21 cellular contexts compared by ENCODE assay signal in the genomic region with DNA sequence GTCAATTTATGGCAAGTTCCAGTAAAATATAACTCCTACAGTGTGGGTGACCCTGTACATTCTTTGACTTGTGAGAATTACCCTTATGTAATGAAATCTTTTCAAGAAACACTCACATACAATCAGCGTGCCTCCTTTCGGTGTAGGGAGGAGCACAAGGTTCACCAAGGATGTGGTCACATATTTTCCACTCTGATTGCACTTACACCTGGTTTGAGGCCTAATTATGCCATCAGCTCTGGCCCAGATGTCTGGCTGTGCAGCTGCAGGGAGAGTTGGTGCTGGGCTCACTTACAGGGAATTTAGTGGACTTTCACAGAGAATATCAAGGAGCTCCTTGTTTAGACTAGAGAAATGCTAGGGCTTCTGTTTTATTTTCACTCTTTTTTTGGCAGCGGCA.
DNase-seq lines count a peak whose midpoint lies in the region; ATAC-seq, FAIRE-seq and TF ChIP-seq lines count a peak whose summit lies in the region.
"Had no signal": no experiment of that assay in that cellular context is flagged by ENCODE, and none has a peak within 500 bp of the region (broad histone marks: within the 10 kb centered on the region; RNA-seq: fewer than 3 reads in every experiment).

No MANE protein-coding gene starts in this region.

- H3K36me3 ChIP-seq in GM12878 (ENCODE audit: control insufficient read depth in 2 of 2, insufficient read depth in 2 of 2, low read length in 1 of 2) = no peaks in the 10 kb centered on the region
- H3K36me3 ChIP-seq in upper lobe of left lung = no peaks in the 10 kb centered on the region
- H3K36me3 ChIP-seq: BLaER1, MG63 had no signal

- H3K79me2 ChIP-seq in GM12878 (ENCODE audit: control insufficient read depth, insufficient read depth, low read length) = no peaks in the 10 kb centered on the region

- in situ Hi-C loops in GM12878 (cut with MboI) = no loop called here

- H3K9ac ChIP-seq in GM12878 (ENCODE audit: control insufficient read depth, insufficient read depth, low read length) = no peak overlapping the region
- H3K9ac ChIP-seq: BLaER1 had no signal

- no peak overlapping the region for H3K27ac Mint-ChIP-seq in activated CD4-positive, alpha-beta memory T cell treated with anti-CD3 and anti-CD28 coated beads for 36 hours
- H3K27ac Mint-ChIP-seq: CD8-positive, alpha-beta memory T cell had no signal

- H2AFZ ChIP-seq in GM12878 (ENCODE audit: control insufficient read depth, low read depth, low read length) = no peak overlapping the region

- H3K4me1 ChIP-seq in GM12878 (ENCODE audit: control insufficient read depth, insufficient read depth, low read length) = no peaks in the 10 kb centered on the region
- no peaks in the 10 kb centered on the region for H3K4me1 ChIP-seq in upper lobe of left lung
- H3K4me1 ChIP-seq: BLaER1 had no signal

- no peak for TF ChIP-seq EP300 in GM12878 (IDR thresholded peaks at IDR 0.05; ENCODE audit: borderline replicate concordance in 1 of 2, control insufficient read depth in 1 of 2, low read depth in 2 of 2, low read length in 2 of 2)
- TF ChIP-seq EP300 in upper lobe of left lung (IDR thresholded peaks at IDR 0.05) = no peak

- H4K20me1 ChIP-seq in GM12878 (ENCODE audit: control insufficient read depth, insufficient read depth) = no peaks in the 10 kb centered on the region
- H4K20me1 ChIP-seq: BLaER1 had no signal

- POLR2A ChIA-PET in GM12878 (lab: Charles Lee) = no interaction called here
- POLR2A ChIA-PET in activated CD4-positive, alpha-beta memory T cell treated with anti-CD3 and anti-CD28 coated beads for 36 hours (lab: Charles Lee) = no interaction called here

- no peak overlapping the region for H3K4me2 ChIP-seq in GM12878 (ENCODE audit: control insufficient read depth, insufficient read depth)
- H3K4me2 ChIP-seq: BLaER1 had no signal

- H3K9me3 ChIP-seq in GM12878 (replicated peaks; ENCODE audit: control insufficient read depth, insufficient read depth, low read length) (no peaks in the 10 kb centered on the region), upper lobe of left lung (no peaks in the 10 kb centered on the region)
- H3K9me3 ChIP-seq: BLaER1, MG63 had no signal

- no peak for TF ChIP-seq POLR2A in GM12878 (IDR thresholded peaks at IDR 0.05; ENCODE audit: low read depth, low read length)
- TF ChIP-seq POLR2A in upper lobe of left lung (IDR thresholded peaks at IDR 0.05) = no peak

- no TSS peak for BruUV-seq in GM12878 (replicated peaks; lab: Mats Ljungman, UMichigan)

- no peak for TF ChIP-seq RAD21 in GM12878 (IDR thresholded peaks at IDR 0.05; ENCODE audit: insufficient read depth, low read depth, low read length)

- H3K36me3 Mint-ChIP-seq in activated CD4-positive, alpha-beta memory T cell treated with anti-CD3 and anti-CD28 coated beads for 36 hours = no peaks in the 10 kb centered on the region
- H3K36me3 Mint-ChIP-seq: CD8-positive, alpha-beta memory T cell had no signal

- H3K4me1 Mint-ChIP-seq in activated CD4-positive, alpha-beta memory T cell treated with anti-CD3 and anti-CD28 coated beads for 36 hours (ENCODE audit: low read depth) = no peaks in the 10 kb centered on the region
- H3K4me1 Mint-ChIP-seq: CD8-positive, alpha-beta memory T cell had no signal

- H3K27me3 Mint-ChIP-seq in activated CD4-positive, alpha-beta memory T cell treated with anti-CD3 and anti-CD28 coated beads for 36 hours = peaks cover 1% of the 10 kb centered on the region
- H3K27me3 Mint-ChIP-seq: CD8-positive, alpha-beta memory T cell had no signal

- no peak overlapping the region for H3K4me3 Mint-ChIP-seq in activated CD4-positive, alpha-beta memory T cell treated with anti-CD3 and anti-CD28 coated beads for 36 hours
- H3K4me3 Mint-ChIP-seq: CD8-positive, alpha-beta memory T cell had no signal

- ATAC-seq in HG03432 (IDR thresholded peaks at IDR 0.05; ENCODE audit: unreplicated experiment) (peak; percentile 47), GM12878 (peak; percentile 84), upper lobe of left lung (ENCODE audit: low FRiP score in 2 of 2) (no peak), GM19395 (IDR thresholded peaks at IDR 0.05; ENCODE audit: unreplicated experiment) (no peak)

- H3K27ac ChIP-seq in GM12878 (ENCODE audit: control insufficient read depth, insufficient read depth) = no peak overlapping the region
- no peak overlapping the region for H3K27ac ChIP-seq in upper lobe of left lung
- H3K27ac ChIP-seq: BLaER1 had no signal

- H3K4me3 ChIP-seq in GM12878 (no peak overlapping the region), upper lobe of left lung (no peak overlapping the region)
- H3K4me3 ChIP-seq: BLaER1, MG63 had no signal

- H3K9me3 Mint-ChIP-seq in activated CD4-positive, alpha-beta memory T cell treated with anti-CD3 and anti-CD28 coated beads for 36 hours = no peaks in the 10 kb centered on the region

- TF ChIP-seq CTCF in GM12878 (IDR thresholded peaks at IDR 0.05 in 2 of 3, conservative IDR thresholded peaks at IDR 0.05 in 1 of 3; ENCODE audit: control insufficient read depth in 2 of 3, extremely low read depth in 1 of 3, insufficient read depth in 1 of 3, low read depth in 3 of 3, low read length in 3 of 3) (no peak), upper lobe of left lung (IDR thresholded peaks at IDR 0.05) (no peak)

- DNase-seq in DMS79 treated with DMSO at 0.1 percent for 48 hours (lab: John Stamatoyannopoulos, UW) = peak; percentile 6
- no peak for DNase-seq in DMS79 (lab: John Stamatoyannopoulos, UW)
- no peak for DNase-seq in GM12878 (ENCODE audit: low read depth, low spot score)
- DNase-seq in medulla oblongata (ENCODE audit: extremely low spot score) = no peak
- no peak for DNase-seq in upper lobe of left lung
- no peak for DNase-seq in activated CD4-positive, alpha-beta memory T cell treated with anti-CD3 and anti-CD28 coated beads for 36 hours
- DNase-seq: 8988T; CD8-positive, alpha-beta memory T cell; H7; KG1; MG63; NCI-H1436; NCI-H2029 treated with DMSO at 0.1 percent for 48 hours; NCI-H510A treated with DMSO at 0.1 percent for 48 hours; NK-92 treated with Interleukin-12 subunit alpha and Interleukin-12 subunit beta, amount 100 ng/mL, for 24 hours; OCI-M1; RPMI8226; SW 1271 had no signal

- CTCF ChIA-PET in GM12878 (lab: Yijun Ruan, JAX) = no interaction called here
- CTCF ChIA-PET in activated CD4-positive, alpha-beta memory T cell treated with anti-CD3 and anti-CD28 coated beads for 36 hours (lab: Charles Lee) = interaction anchor here (0.6 kb wide), 1 partner anchor 1516 kb away, joined by 3 read pairs; no protein-coding TSS in a partner anchor

- FAIRE-seq in GM12878 (lab: Jason Lieb, UNC) = no peak

- no peaks in the 10 kb centered on the region for H3K27me3 ChIP-seq in GM12878 (replicated peaks in 1 of 2; ENCODE audit: control insufficient read depth in 2 of 2, insufficient read depth in 2 of 2, low read length in 1 of 2)
- H3K27me3 ChIP-seq in upper lobe of left lung = no peaks in the 10 kb centered on the region
- H3K27me3 ChIP-seq: BLaER1, MG63 had no signal

- 35% methylated on average over 3 of the region's 3 CpGs for WGBS in GM12878 (ENCODE audit: insufficient coverage, insufficient replicate concordance, low lambda C conversion rate, missing lambda C conversion rate)
- WGBS in upper lobe of left lung, 2 donors = 83 to 89% methylated on average over 3 of the region's 3 CpGs

- SMC1A ChIA-PET in GM12878 (lab: Charles Lee; ENCODE audit: uncharacterized antibody, unreplicated experiment) = interaction anchor here (0.9 kb wide), 1 partner anchor 55 kb away, joined by 3 read pairs; no protein-coding TSS in a partner anchor

- intact Hi-C loops in GM12878 (cut with micrococcal nuclease; ENCODE audit: unreplicated experiment) = no loop called here
- intact Hi-C loops in activated CD4-positive, alpha-beta memory T cell treated with anti-CD3 and anti-CD28 coated beads for 36 hours (cut with micrococcal nuclease) = no loop called here

- RAD21 ChIA-PET in GM12878 (lab: Charles Lee; ENCODE audit: unreplicated experiment) = no interaction called here

TF ChIP-seq in GM12878, 131 proteins besides CTCF, POLR2A, EP300 and RAD21 (continues in another document):
- no peak for TF ChIP-seq MEF2B (IDR thresholded peaks at IDR 0.05; ENCODE audit: partially characterized antibody, poor library complexity, severe bottlenecking)
- TF ChIP-seq SREBF2 (IDR thresholded peaks at IDR 0.05; ENCODE audit: low read length) = no peak
- no peak for TF ChIP-seq RAD51 (IDR thresholded peaks at IDR 0.05)
- TF ChIP-seq RB1 (IDR thresholded peaks at IDR 0.05; ENCODE audit: borderline replicate concordance) = no peak
- TF ChIP-seq STAT1 (conservative IDR thresholded peaks at IDR 0.05) = no peak
- no peak for TF ChIP-seq CUX1 (IDR thresholded peaks at IDR 0.05; ENCODE audit: insufficient replicate concordance, low read depth, low read length)
- TF ChIP-seq NBN (IDR thresholded peaks at IDR 0.05) = no peak

Comparison
In these comparisons a context has a peak if more than half of its experiments do, and no peak if none do; other contexts are left out.
1. ATAC-seq: peak in HG03432 (single experiment) and GM12878 (single experiment); none in upper lobe of left lung (0 of 2) and GM19395 (single experiment).